In genomic region chr22:37302617-37303555, GRCh38 we compare ENCODE assay signal across 14 cellular contexts. TPM values are rescaled to one million over a fixed set of nuclear protein-coding genes. Genes with fewer than 3 reads are reported as not detected.
DNase-seq lines count a peak whose midpoint lies in the region; ATAC-seq, FAIRE-seq and TF ChIP-seq lines count a peak whose summit lies in the region.
"Had no signal": no experiment of that assay in that cellular context is flagged by ENCODE, and none has a peak within 500 bp of the region (broad histone marks: within the 10 kb centered on the region; RNA-seq: fewer than 3 reads in every experiment).

No MANE protein-coding gene starts in this region.

- TF ChIP-seq CTCF in AG04450 (IDR thresholded peaks at IDR 0.05; ENCODE audit: low read depth, low read length) (no peak), HepG2 (CRISPR knock-in tag; IDR thresholded peaks at IDR 0.05) (no peak)

- H3K4me3 Mint-ChIP-seq in CD8-positive, alpha-beta memory T cell: no peak overlapping the region
- H3K4me3 Mint-ChIP-seq in activated CD8-positive, alpha-beta T cell treated with anti-CD3 and anti-CD28 coated beads, Interleukin-2, amount 10 ng/mL, durations not matched to agents 7 days and 5 days: no peak overlapping the region
- H3K4me3 Mint-ChIP-seq in immature natural killer cell: no peak overlapping the region

- no peak overlapping the region for H3K9ac ChIP-seq in HepG2 (ENCODE audit: insufficient read depth, low read depth, low read length)

- H3K27ac ChIP-seq in AG04450 (ENCODE audit: low read depth, low read length) (peak overlapping the region; percentile 84), HepG2 (ENCODE audit: extremely low read length, insufficient read depth, low read length) (no peak overlapping the region)
- H3K27ac ChIP-seq in CD8-positive, alpha-beta memory T cell (ENCODE audit: low read depth, low read length): no peak overlapping the region

- DNase-seq in AG04450 (ENCODE audit: low read depth, low spot score) (no peak), immature natural killer cell (no peak), G401 (ENCODE audit: low spot score) (no peak), HepG2 (ENCODE audit: low spot score) (no peak), ureter (ENCODE audit: low spot score) (no peak)
- DNase-seq in CD8-positive, alpha-beta memory T cell: no peak
- DNase-seq in activated CD8-positive, alpha-beta T cell treated with anti-CD3 and anti-CD28 coated beads, Interleukin-2, amount 10 ng/mL, durations not matched to agents 7 days and 5 days: no peak
- no peak for DNase-seq in stimulated activated CD4-positive, alpha-beta T cell treated with anti-CD3 and anti-CD28 coated beads, Interleukin-4, amount 100 ng/mL, for 24 hours
- DNase-seq: activated CD4-positive, alpha-beta T cell treated with anti-CD3 and anti-CD28 coated beads for 1 hour; left colon; NCI-H345; right cardiac atrium had no signal

- H3K4me1 Mint-ChIP-seq in CD8-positive, alpha-beta memory T cell: peaks cover 69 to 93% (median 85%) of the 10 kb centered on the region in 3 donors
- H3K4me1 Mint-ChIP-seq in activated CD8-positive, alpha-beta T cell treated with anti-CD3 and anti-CD28 coated beads, Interleukin-2, amount 10 ng/mL, durations not matched to agents 7 days and 5 days (ENCODE audit: low read depth): peaks cover 99% of the 10 kb centered on the region
- H3K4me1 Mint-ChIP-seq in immature natural killer cell: peaks cover 86 to 87% of the 10 kb centered on the region in 2 donors

- POLR2A ChIA-PET in AG04450 (lab: Yijun Ruan, JAX) (no interaction called here), HepG2 (lab: Yijun Ruan, JAX) (no interaction called here)
- POLR2A ChIA-PET in CD8-positive, alpha-beta memory T cell (lab: Charles Lee): no interaction called here
- POLR2A ChIA-PET in activated CD8-positive, alpha-beta T cell treated with anti-CD3 and anti-CD28 coated beads, Interleukin-2, amount 10 ng/mL, durations not matched to agents 7 days and 5 days (lab: Charles Lee): interaction anchor here (0.6 to 1.4 kb wide), 4 partner anchors 8 to 73 kb away, joined by 3 to 4 read pairs (median 4); partner anchors contain the start of gene RAC2

- no peak overlapping the region for H3K4me2 ChIP-seq in HepG2 (ENCODE audit: low read depth, low read length)
- H3K4me2 ChIP-seq: hepatocyte had no signal

- ATAC-seq in activated CD8-positive, alpha-beta T cell treated with anti-CD3 and anti-CD28 coated beads, Interleukin-2, amount 10 ng/mL, durations not matched to agents 7 days and 5 days: no peak
- no peak for ATAC-seq in HepG2
- ATAC-seq: right cardiac atrium had no signal

- H3K36me3 ChIP-seq in CD8-positive, alpha-beta memory T cell (ENCODE audit: insufficient read depth, low read length): peaks cover 35% of the 10 kb centered on the region
- H3K36me3 ChIP-seq in HepG2 (replicated peaks in 1 of 2; ENCODE audit: control insufficient read depth in 1 of 2, insufficient read depth in 2 of 2, low read length in 2 of 2): no peaks in the 10 kb centered on the region

- H4K20me1 ChIP-seq in HepG2 (ENCODE audit: insufficient read depth, low read length): no peaks in the 10 kb centered on the region

- no peaks in the 10 kb centered on the region for H3K9me3 Mint-ChIP-seq in CD8-positive, alpha-beta memory T cell
- H3K9me3 Mint-ChIP-seq in activated CD8-positive, alpha-beta T cell treated with anti-CD3 and anti-CD28 coated beads, Interleukin-2, amount 10 ng/mL, durations not matched to agents 7 days and 5 days (ENCODE audit: insufficient read depth): peaks cover 4% of the 10 kb centered on the region
- peaks cover 0 to 1% (median 0%) of the 10 kb centered on the region in 6 donors for H3K9me3 Mint-ChIP-seq in immature natural killer cell

- no TSS peak for BruUV-seq in HepG2 (replicated peaks; lab: Mats Ljungman, UMichigan)

- H3K4me3 ChIP-seq in AG04450 (ENCODE audit: low read depth, low read length) (no peak overlapping the region), HepG2 (replicated peaks in 1 of 3; ENCODE audit: insufficient read depth in 1 of 3, low read depth in 2 of 3, low read length in 3 of 3) (no peak overlapping the region)
- H3K4me3 ChIP-seq in CD8-positive, alpha-beta memory T cell (ENCODE audit: low read length): no peak overlapping the region
- H3K4me3 ChIP-seq: hepatocyte had no signal

- no peak overlapping the region for H2AFZ ChIP-seq in HepG2 (ENCODE audit: low read length)
- H2AFZ ChIP-seq: hepatocyte had no signal

- no peak for TF ChIP-seq EP300 in HepG2 (IDR thresholded peaks at IDR 0.05; ENCODE audit: low read depth in 2 of 2, low read length in 2 of 2)
- no peak for TF ChIP-seq EP300 in HepG2 (CRISPR knock-in tag; IDR thresholded peaks at IDR 0.05; ENCODE audit: borderline replicate concordance)

- in situ Hi-C loops in G401 (cut with HindIII; ENCODE audit: low sequenced_read_pairs) (no loop called here), HepG2 (cut with HindIII; ENCODE audit: extremely low pct_ligation_motif_present, low pct_unique_long_range_greater_than_20kb) (no loop called here)

- intact Hi-C loops in HepG2 (cut with micrococcal nuclease; ENCODE audit: unreplicated experiment): no loop called here

- peak overlapping the region; percentile 62 to 98 (median 88) for H3K27ac Mint-ChIP-seq in CD8-positive, alpha-beta memory T cell
- H3K27ac Mint-ChIP-seq in activated CD8-positive, alpha-beta T cell treated with anti-CD3 and anti-CD28 coated beads, Interleukin-2, amount 10 ng/mL, durations not matched to agents 7 days and 5 days: peak overlapping the region; percentile 97
- H3K27ac Mint-ChIP-seq in immature natural killer cell: peak overlapping the region; percentile 75 to 97 (median 92)

- peaks cover 9 to 79% (median 15%) of the 10 kb centered on the region in 3 donors for H3K36me3 Mint-ChIP-seq in CD8-positive, alpha-beta memory T cell
- H3K36me3 Mint-ChIP-seq in activated CD8-positive, alpha-beta T cell treated with anti-CD3 and anti-CD28 coated beads, Interleukin-2, amount 10 ng/mL, durations not matched to agents 7 days and 5 days (ENCODE audit: low read depth): peaks cover 92% of the 10 kb centered on the region
- H3K36me3 Mint-ChIP-seq in immature natural killer cell: peaks cover 29 to 48% (median 47%) of the 10 kb centered on the region in 3 donors

- TF ChIP-seq POLR2A in HepG2 (IDR thresholded peaks at IDR 0.05; ENCODE audit: insufficient read depth in 1 of 2, low read depth in 2 of 2, low read length in 2 of 2): no peak

- CTCF ChIA-PET in AG04450 (lab: Charles Lee) (no interaction called here), HepG2 (lab: Yijun Ruan, JAX; ENCODE audit: low intra/inter-chr PET ratio, low total read pairs) (no interaction called here)
- CTCF ChIA-PET in CD8-positive, alpha-beta memory T cell (lab: Charles Lee): interaction anchor here (1.3 kb wide), 1 partner anchor 35 kb away, joined by 3 read pairs; no protein-coding TSS in a partner anchor
- CTCF ChIA-PET in activated CD8-positive, alpha-beta T cell treated with anti-CD3 and anti-CD28 coated beads, Interleukin-2, amount 10 ng/mL, durations not matched to agents 7 days and 5 days (lab: Charles Lee): interaction anchor here (1.0 kb wide), 2 partner anchors 14 to 42 kb away, joined by 3 read pairs; no protein-coding TSS in a partner anchor

- H3K27me3 ChIP-seq in AG04450 (ENCODE audit: control insufficient read depth, insufficient read depth, low read length): no peaks in the 10 kb centered on the region
- no peaks in the 10 kb centered on the region for H3K27me3 ChIP-seq in CD8-positive, alpha-beta memory T cell (ENCODE audit: insufficient read depth, low read length, poor library complexity, severe bottlenecking)
- peaks cover 3 to 24% of the 10 kb centered on the region in 2 experiments; a peak in 3 of 5 replicates for H3K27me3 ChIP-seq in HepG2 (ENCODE audit: control insufficient read depth in 1 of 2, insufficient read depth in 2 of 2, low read length in 2 of 2)
- H3K27me3 ChIP-seq: hepatocyte had no signal

- H3K9me3 ChIP-seq in AG04450 (ENCODE audit: control insufficient read depth, insufficient read depth, low read length): no peaks in the 10 kb centered on the region
- no peaks in the 10 kb centered on the region for H3K9me3 ChIP-seq in CD8-positive, alpha-beta memory T cell (ENCODE audit: low read length)
- H3K9me3 ChIP-seq in HepG2 (ENCODE audit: low read length): no peaks in the 10 kb centered on the region

- no peak for FAIRE-seq in HepG2 (lab: Jason Lieb, UNC)
- FAIRE-seq: G401.6 had no signal

- H3K27me3 Mint-ChIP-seq in CD8-positive, alpha-beta memory T cell: peaks cover 0 to 3% of the 10 kb centered on the region in 2 donors
- no peaks in the 10 kb centered on the region for H3K27me3 Mint-ChIP-seq in activated CD8-positive, alpha-beta T cell treated with anti-CD3 and anti-CD28 coated beads, Interleukin-2, amount 10 ng/mL, durations not matched to agents 7 days and 5 days (ENCODE audit: low read depth)
- peaks cover 12 to 13% (median 13%) of the 10 kb centered on the region in 3 donors for H3K27me3 Mint-ChIP-seq in immature natural killer cell (ENCODE audit: low read depth in 3 of 3)

- WGBS in HepG2 (ENCODE audit: low lambda C conversion rate): 59% methylated on average over 31 of the region's 31 CpGs

- no peak for TF ChIP-seq RAD21 in HepG2 (CRISPR knock-in tag; IDR thresholded peaks at IDR 0.05)

- peaks cover 93% of the 10 kb centered on the region for H3K4me1 ChIP-seq in CD8-positive, alpha-beta memory T cell (ENCODE audit: insufficient read depth, low read length)
- H3K4me1 ChIP-seq in HepG2 (ENCODE audit: insufficient read depth, low read length): peaks cover 21% of the 10 kb centered on the region; the same call in 1 of the 2 replicates

- H3K79me2 ChIP-seq in HepG2 (ENCODE audit: insufficient read depth, low read length): no peaks in the 10 kb centered on the region
- H3K79me2 ChIP-seq: hepatocyte had no signal

RNA-seq across cellular contexts. Expression of gene CYTH4, which starts 20.6 kb away (rescaled TPM):
- polyA plus RNA-seq in AG04450 (2011; rRNA removed) (0.33 and 0.82 TPM in 2 replicates), immature natural killer cell (10 to 100 TPM; 42.5 to 95.4 (median 54.1) TPM), HepG2 (2011; rRNA removed) (not detected in 2 replicates)
- polyA minus RNA-seq in AG04450 (2011; rRNA and poly(A)+ RNA removed): 0.48 and 3.1 TPM in 2 replicates
- 10 to 100 TPM; 23.1 to 24.7 TPM for total RNA-seq in CD8-positive, alpha-beta memory T cell
- 80.2 TPM for polyA plus RNA-seq in CD8-positive, alpha-beta memory T cell
- total RNA-seq in activated CD8-positive, alpha-beta T cell treated with anti-CD3 and anti-CD28 coated beads, Interleukin-2, amount 10 ng/mL, durations not matched to agents 7 days and 5 days: 100 to 1,000 TPM; 107 to 114 TPM
- not detected in 2 replicates for total RNA-seq in G401 (2014; rRNA removed; shearing (Covaris generic))
- total RNA-seq in HepG2 (2016; rRNA removed; fragmentation: Illumina TruSeq; extraction: Trizol) (not detected in 2 replicates), ureter (16.3 TPM)
- not detected in 2 replicates for total RNA-seq in HepG2 (2016; cell fraction: cytosol; rRNA removed; fragmentation: Illumina TruSeq; extraction: Trizol; ENCODE audit: low read depth)
- total RNA-seq in HepG2 (2016; cell fraction: insoluble cytoplasmic fraction; rRNA removed; fragmentation: Illumina TruSeq; extraction: Trizol): not detected in 2 replicates
- not detected in 2 replicates for total RNA-seq in HepG2 (2016; cell fraction: membrane; rRNA removed; fragmentation: Illumina TruSeq; extraction: Trizol)
- not detected in 2 replicates for total RNA-seq in HepG2 (2016; cell fraction: nucleus; rRNA removed; fragmentation: Illumina TruSeq; extraction: Trizol)
- polyA plus RNA-seq in HepG2 (2011; cell fraction: cytosol; rRNA removed): 0.01 and 0.03 TPM in 2 replicates
- polyA plus RNA-seq in HepG2 (2011; cell fraction: nucleus; rRNA removed): 0.05 and 0.11 TPM in 2 replicates
- polyA plus RNA-seq in HepG2 (2012): not detected in 2 replicates
- polyA plus RNA-seq in HepG2 (2016; cell fraction: cytosol; fragmentation: Illumina TruSeq; extraction: Trizol; ENCODE audit: low read depth): not detected in 2 replicates
- not detected in 2 replicates for polyA plus RNA-seq in HepG2 (2016; cell fraction: insoluble cytoplasmic fraction; fragmentation: Illumina TruSeq; extraction: Trizol; ENCODE audit: low read depth)
- not detected in 2 replicates for polyA plus RNA-seq in HepG2 (2016; cell fraction: membrane; fragmentation: Illumina TruSeq; extraction: Trizol; ENCODE audit: low read depth)
- polyA plus RNA-seq in HepG2 (2016; cell fraction: nucleus; fragmentation: Illumina TruSeq; extraction: Trizol; ENCODE audit: insufficient read depth, low read depth): not detected in 2 replicates
- polyA minus RNA-seq in HepG2 (2011; rRNA and poly(A)+ RNA removed; ENCODE audit: low replicate concordance): not detected in 2 replicates
- not detected in 2 replicates for polyA minus RNA-seq in HepG2 (2011; cell fraction: cytosol; rRNA and poly(A)+ RNA removed)
- not detected in 2 replicates for polyA minus RNA-seq in HepG2 (2011; cell fraction: nucleus; rRNA and poly(A)+ RNA removed)

RNA-seq across cellular contexts. Expression of gene RAC2, which starts 58.8 kb away (rescaled TPM):
- polyA plus RNA-seq in AG04450 (2011; rRNA removed) (25.0 and 35.9 TPM in 2 replicates), immature natural killer cell (1,000 to 10,000 TPM in 2 of 3 donors, 100 to 1,000 TPM in 1; 962 to 1,843 (median 1,262) TPM), HepG2 (2011; rRNA removed) (0.73 and 0.86 TPM in 2 replicates)
- 28.9 and 38.2 TPM in 2 replicates for polyA minus RNA-seq in AG04450 (2011; rRNA and poly(A)+ RNA removed)
- total RNA-seq in CD8-positive, alpha-beta memory T cell: 100 to 1,000 TPM; 433 to 452 TPM
- polyA plus RNA-seq in CD8-positive, alpha-beta memory T cell: 1,206 TPM
- 1,000 to 10,000 TPM; 1,167 to 1,252 TPM for total RNA-seq in activated CD8-positive, alpha-beta T cell treated with anti-CD3 and anti-CD28 coated beads, Interleukin-2, amount 10 ng/mL, durations not matched to agents 7 days and 5 days
- total RNA-seq in G401 (2014; rRNA removed; shearing (Covaris generic)): not detected in 2 replicates
- total RNA-seq in HepG2 (2016; rRNA removed; fragmentation: Illumina TruSeq; extraction: Trizol) (not detected in 2 replicates), ureter (30.4 TPM)
- 0.18 TPM in 1 of 2 replicates, not detected in the other for total RNA-seq in HepG2 (2016; cell fraction: cytosol; rRNA removed; fragmentation: Illumina TruSeq; extraction: Trizol; ENCODE audit: low read depth)
- total RNA-seq in HepG2 (2016; cell fraction: insoluble cytoplasmic fraction; rRNA removed; fragmentation: Illumina TruSeq; extraction: Trizol): not detected in 2 replicates
- total RNA-seq in HepG2 (2016; cell fraction: membrane; rRNA removed; fragmentation: Illumina TruSeq; extraction: Trizol): 0.28 TPM in 1 of 2 replicates, not detected in the other
- not detected in 2 replicates for total RNA-seq in HepG2 (2016; cell fraction: nucleus; rRNA removed; fragmentation: Illumina TruSeq; extraction: Trizol)
- polyA plus RNA-seq in HepG2 (2011; cell fraction: cytosol; rRNA removed): 0.35 and 0.56 TPM in 2 replicates
- 0.61 and 0.68 TPM in 2 replicates for polyA plus RNA-seq in HepG2 (2011; cell fraction: nucleus; rRNA removed)
- 0.39 TPM in 1 of 2 replicates, not detected in the other for polyA plus RNA-seq in HepG2 (2012)
- 0.14 and 0.26 TPM in 2 replicates for polyA plus RNA-seq in HepG2 (2016; cell fraction: cytosol; fragmentation: Illumina TruSeq; extraction: Trizol; ENCODE audit: low read depth)
- polyA plus RNA-seq in HepG2 (2016; cell fraction: insoluble cytoplasmic fraction; fragmentation: Illumina TruSeq; extraction: Trizol; ENCODE audit: low read depth): 0.21 TPM in 1 of 2 replicates, not detected in the other
- 0.16 and 0.20 TPM in 2 replicates for polyA plus RNA-seq in HepG2 (2016; cell fraction: membrane; fragmentation: Illumina TruSeq; extraction: Trizol; ENCODE audit: low read depth)
- 0.45 TPM in 1 of 2 replicates, not detected in the other for polyA plus RNA-seq in HepG2 (2016; cell fraction: nucleus; fragmentation: Illumina TruSeq; extraction: Trizol; ENCODE audit: insufficient read depth, low read depth)
- 0.64 and 2.0 TPM in 2 replicates for polyA minus RNA-seq in HepG2 (2011; rRNA and poly(A)+ RNA removed; ENCODE audit: low replicate concordance)
- not detected in 2 replicates for polyA minus RNA-seq in HepG2 (2011; cell fraction: cytosol; rRNA and poly(A)+ RNA removed)
- polyA minus RNA-seq in HepG2 (2011; cell fraction: nucleus; rRNA and poly(A)+ RNA removed): 0.37 TPM in 1 of 2 replicates, not detected in the other

Comparison
In these comparisons a context has a peak if more than half of its experiments do, and no peak if none do; other contexts are left out.
1. RNA of gene CYTH4, which starts 20.6 kb away (total RNA-seq): 107 to 114 TPM in activated CD8-positive, alpha-beta T cell treated with anti-CD3 and anti-CD28 coated beads, Interleukin-2, amount 10 ng/mL, durations not matched to agents 7 days and 5 days, 23.1 to 24.7 TPM in CD8-positive, alpha-beta memory T cell and 16.3 TPM in ureter (single experiment); not detected in G401 and not detected in HepG2; every median in the first group is over 10 times any median in the second.
2. RNA of gene RAC2, which starts 58.8 kb away (total RNA-seq): 1,167 to 1,252 TPM in activated CD8-positive, alpha-beta T cell treated with anti-CD3 and anti-CD28 coated beads, Interleukin-2, amount 10 ng/mL, durations not matched to agents 7 days and 5 days, 433 to 452 TPM in CD8-positive, alpha-beta memory T cell and 30.4 TPM in ureter (single experiment); 0.18 to 0.28 TPM in HepG2 and not detected in G401; every median in the first group is over 10 times any median in the second.
3. CTCF ChIA-PET loops: an anchor here in CD8-positive, alpha-beta memory T cell (1.3 kb wide) and activated CD8-positive, alpha-beta T cell treated with anti-CD3 and anti-CD28 coated beads, Interleukin-2, amount 10 ng/mL, durations not matched to agents 7 days and 5 days (1.0 kb wide); none called in AG04450 and HepG2.
4. Peak in every context shown above with its lines, with median percentiles within 50 percentile points of each other: H3K27ac Mint-ChIP-seq.